8 cellular contexts compared by ENCODE assay signal in genomic region chr16:12089492-12090161, GRCh38.
A peak's percentile ranks its signal among the peaks of the same experiment; 100 is the strongest.
DNase-seq lines count a peak whose midpoint lies in the region; ATAC-seq, FAIRE-seq and TF ChIP-seq lines count a peak whose summit lies in the region.

No MANE protein-coding gene starts in this region.

- H3F3A ChIP-seq in OCI-LY1 (ENCODE audit: insufficient read depth, low read length): no peaks in the 10 kb centered on the region

- intact Hi-C loops in body of pancreas (cut with DNase I): loop anchor here (10.0 kb wide), 1 partner anchor 165 kb away; no protein-coding TSS in a partner anchor

- TF ChIP-seq CTCF in A549 (IDR thresholded peaks at IDR 0.05) (no peak), OCI-LY1 (IDR thresholded peaks at IDR 0.05; ENCODE audit: low read length) (no peak), body of pancreas (IDR thresholded peaks at IDR 0.05) (no peak)

- H3K9me3 ChIP-seq in A549 (no peaks in the 10 kb centered on the region), OCI-LY1 (ENCODE audit: low read length) (no peaks in the 10 kb centered on the region), body of pancreas (no peaks in the 10 kb centered on the region)

- CTCF ChIA-PET in A549 (lab: Yijun Ruan, JAX): interaction anchor here (1.1 to 4.7 kb wide), 2 partner anchors 22 to 1364 kb away, joined by 4 to 19 read pairs; no protein-coding TSS in a partner anchor

- H3K4me2 ChIP-seq in A549: no peak overlapping the region
- peak overlapping the region; percentile 45 for H3K4me2 ChIP-seq in OCI-LY1 (ENCODE audit: low read length)

- H3K9me2 ChIP-seq in OCI-LY1 (ENCODE audit: low read depth, low read length): no peaks in the 10 kb centered on the region

- peaks cover 12% of the 10 kb centered on the region for H3K4me1 ChIP-seq in A549
- peaks cover 68% of the 10 kb centered on the region for H3K4me1 ChIP-seq in OCI-LY1 (ENCODE audit: insufficient read depth, low read length, severe bottlenecking)
- H3K4me1 ChIP-seq in body of pancreas: no peaks in the 10 kb centered on the region

- peak overlapping the region; percentile 43 for H3K9ac ChIP-seq in OCI-LY1 (ENCODE audit: low read length)

- no peak for DNase-seq in A549 (ENCODE audit: low read depth in 1 of 2, low spot score in 1 of 2)
- peak in 2 of 4 donors; percentile 19 to 34 for DNase-seq in body of pancreas
- DNase-seq in immature natural killer cell: no peak
- DNase-seq in stimulated activated CD4-positive, alpha-beta T cell treated with anti-CD3 and anti-CD28 coated beads, TNF-alpha, amount 100 ng/mL, for 48 hours (ENCODE audit: low read depth in 3 of 3): peak in 2 of 3 donors; percentile 24 to 31
- no peak for DNase-seq in NCI-H187 treated with DMSO at 0.1 percent for 48 hours (lab: John Stamatoyannopoulos, UW)

- no peaks in the 10 kb centered on the region for H3K9me3 Mint-ChIP-seq in immature natural killer cell

- peaks cover 18 to 25% of the 10 kb centered on the region in 2 donors for H3K4me1 Mint-ChIP-seq in immature natural killer cell

- H3K79me2 ChIP-seq in OCI-LY1 (ENCODE audit: insufficient read depth, low read length): no peaks in the 10 kb centered on the region

- peaks cover 0 to 9% (median 0%) of the 10 kb centered on the region in 3 donors for H3K36me3 Mint-ChIP-seq in immature natural killer cell

- H4K20me1 ChIP-seq in OCI-LY1 (ENCODE audit: insufficient read depth, low read length): no peaks in the 10 kb centered on the region

- POLR2A ChIA-PET in A549 (lab: Yijun Ruan, JAX): no interaction called here

- H3K27me3 Mint-ChIP-seq in immature natural killer cell (ENCODE audit: low read depth in 3 of 3): no peaks in the 10 kb centered on the region

- no peak for TF ChIP-seq EP300 in A549 (IDR thresholded peaks at IDR 0.05)

- H3K4me3 Mint-ChIP-seq in immature natural killer cell: peak overlapping the region; percentile 17 to 78 (median 65)

- H3K4me3 ChIP-seq in A549 (no peak overlapping the region), OCI-LY1 (ENCODE audit: low read depth, low read length, poor library complexity, severe bottlenecking) (peak overlapping the region; percentile 26), body of pancreas (no peak overlapping the region)

- no peak overlapping the region for H2AFZ ChIP-seq in OCI-LY1 (ENCODE audit: low read length)

- H3K36me3 ChIP-seq in OCI-LY1 (ENCODE audit: insufficient read depth, low read length) (no peaks in the 10 kb centered on the region; the same call in 1 of the 2 replicates), body of pancreas (replicated peaks in 1 of 2; ENCODE audit: insufficient read depth in 1 of 2, low read depth in 2 of 2) (no peaks in the 10 kb centered on the region)

- H3K27ac ChIP-seq in A549: no peak overlapping the region
- peak overlapping the region; percentile 84 for H3K27ac ChIP-seq in OCI-LY1 (ENCODE audit: low read depth, low read length, poor library complexity, severe bottlenecking)
- no peak overlapping the region for H3K27ac ChIP-seq in body of pancreas

- TF ChIP-seq RAD21 in A549 (conservative IDR thresholded peaks at IDR 0.05 in 1 of 2, IDR thresholded peaks at IDR 0.05 in 1 of 2): no peak

- WGBS in A549 (ENCODE audit: missing lambda C conversion rate): 71% methylated on average over 24 of the region's 24 CpGs
- WGBS in body of pancreas, 2 donors: 56 to 79% methylated on average over 23 to 24 of the region's 24 CpGs

- H3K27ac Mint-ChIP-seq in immature natural killer cell: peak overlapping the region; percentile 33 to 88 (median 71)

- FAIRE-seq in A549 (lab: Jason Lieb, UNC): no peak

- TF ChIP-seq POLR2A in A549 (IDR thresholded peaks at IDR 0.05; ENCODE audit: low read length) (no peak), body of pancreas (IDR thresholded peaks at IDR 0.05) (no peak)

- ATAC-seq in A549: peak; percentile 48 to 62; a peak in 3 of 6 replicates
- peak; percentile 63 for ATAC-seq in GM21390 (IDR thresholded peaks at IDR 0.05; ENCODE audit: unreplicated experiment)
- peak; percentile 51 for ATAC-seq in body of pancreas
- ATAC-seq in GM18870 (IDR thresholded peaks at IDR 0.05; ENCODE audit: unreplicated experiment): no peak

- H3K27me3 ChIP-seq in OCI-LY1 (ENCODE audit: insufficient read depth, low read length) (no peaks in the 10 kb centered on the region), body of pancreas (no peaks in the 10 kb centered on the region)

TF ChIP-seq in A549, 52 proteins besides CTCF, POLR2A, EP300 and RAD21:
- TF ChIP-seq FOSB (CRISPR knock-in tag; IDR thresholded peaks at IDR 0.05) (no peak), HDAC2 (IDR thresholded peaks at IDR 0.05) (no peak), CHD2 (IDR thresholded peaks at IDR 0.05; ENCODE audit: low read length, partially characterized antibody) (no peak), HEYL (CRISPR knock-in tag; IDR thresholded peaks at IDR 0.05) (no peak), NFE2L2 (conservative IDR thresholded peaks at IDR 0.05; ENCODE audit: low read length) (no peak), HES2 (IDR thresholded peaks at IDR 0.05) (no peak), TFCP2L1 (CRISPR knock-in tag; IDR thresholded peaks at IDR 0.05) (no peak), JUNB (IDR thresholded peaks at IDR 0.05) (no peak), E2F6 (IDR thresholded peaks at IDR 0.05; ENCODE audit: borderline replicate concordance, low read depth) (no peak), CEBPB (IDR thresholded peaks at IDR 0.05) (no peak), FOSL2 (IDR thresholded peaks at IDR 0.05) (no peak), FOSL2 (CRISPR knock-in tag; IDR thresholded peaks at IDR 0.05) (no peak), RARB (CRISPR knock-in tag; IDR thresholded peaks at IDR 0.05) (no peak), CHD4 (IDR thresholded peaks at IDR 0.05; ENCODE audit: borderline replicate concordance) (no peak), ELK1 (IDR thresholded peaks at IDR 0.05; ENCODE audit: low read depth, low read length) (no peak), TP53 (CRISPR knock-in tag; IDR thresholded peaks at IDR 0.05) (no peak), HOXB13 (CRISPR knock-in tag; IDR thresholded peaks at IDR 0.05; ENCODE audit: low read depth) (no peak), CBX8 (IDR thresholded peaks at IDR 0.05) (no peak), BCL3 (IDR thresholded peaks at IDR 0.05) (no peak), KDM1A (IDR thresholded peaks at IDR 0.05; ENCODE audit: low read depth) (no peak), MAZ (IDR thresholded peaks at IDR 0.05; ENCODE audit: borderline replicate concordance, low read depth, low read length) (no peak)

Comparison
In these comparisons a context has a peak if more than half of its experiments do, and no peak if none do; other contexts are left out.
1. DNase-seq: peak in stimulated activated CD4-positive, alpha-beta T cell treated with anti-CD3 and anti-CD28 coated beads, TNF-alpha, amount 100 ng/mL, for 48 hours (2 of 3); none in A549 (0 of 2), immature natural killer cell (0 of 3) and NCI-H187 treated with DMSO at 0.1 percent for 48 hours (single experiment).